In the genomic region with DNA sequence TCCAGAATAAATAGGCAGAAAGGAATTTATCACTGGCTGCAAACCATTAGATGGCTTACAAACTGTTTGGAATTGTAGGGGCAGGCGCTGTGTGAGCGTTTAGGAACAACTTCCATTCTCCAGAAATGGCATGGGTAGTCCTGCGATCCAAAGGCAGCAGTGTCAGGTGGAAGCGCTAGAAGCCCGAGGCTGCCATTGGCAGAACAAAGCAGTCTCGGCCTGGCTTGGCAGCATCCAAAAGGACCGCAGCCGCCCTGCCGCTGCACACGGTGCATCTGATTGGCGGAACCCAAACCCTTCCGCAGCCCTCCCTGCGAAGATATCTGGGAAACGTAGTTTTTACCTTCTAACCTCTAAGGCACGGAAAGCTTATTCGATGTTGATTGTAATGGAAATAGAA, we compare ENCODE assay signal across 8 cellular contexts. TPM values are rescaled to one million over a fixed set of nuclear protein-coding genes. Genes with fewer than 3 reads are reported as not detected.
DNase-seq lines count a peak whose midpoint lies in the region; ATAC-seq and TF ChIP-seq lines count a peak whose summit lies in the region.

No MANE protein-coding gene starts in this region.

- peaks cover 3% of the 10 kb centered on the region for H3K9me3 Mint-ChIP-seq in nephron progenitor cell

- H3K36me3 ChIP-seq in subcutaneous abdominal adipose tissue (ENCODE audit: control insufficient read depth in 5 of 5, insufficient read depth in 5 of 5, low read length in 5 of 5): no peaks in the 10 kb centered on the region

- peaks cover 0 to 5% (median 0%) of the 10 kb centered on the region in 5 donors for H3K27me3 ChIP-seq in subcutaneous abdominal adipose tissue (ENCODE audit: control insufficient read depth in 5 of 5, insufficient read depth in 4 of 5, low read length in 5 of 5)

- H3K36me3 Mint-ChIP-seq in nephron progenitor cell (ENCODE audit: low read depth): no peaks in the 10 kb centered on the region

- ATAC-seq in GM18868 (IDR thresholded peaks at IDR 0.05; ENCODE audit: unreplicated experiment): no peak

- H3K4me1 Mint-ChIP-seq in nephron progenitor cell: peaks cover 16% of the 10 kb centered on the region

- peaks cover 0 to 12% (median 8%) of the 10 kb centered on the region in 5 donors for H3K4me1 ChIP-seq in subcutaneous abdominal adipose tissue (ENCODE audit: control insufficient read depth in 5 of 5, insufficient read depth in 5 of 5, low read length in 5 of 5)

- DNase-seq in CD1c-positive myeloid dendritic cell (ENCODE audit: extremely low spot score): peak; percentile 57
- DNase-seq in H4 (ENCODE audit: low spot score): peak; percentile 36
- DNase-seq in NCI-H69 (lab: John Stamatoyannopoulos, UW): peak; percentile 61
- peak; percentile 58 for DNase-seq in activated naive CD4-positive, alpha-beta T cell treated with Interleukin-2 at 50 U/mL for 16 hours
- DNase-seq in foreskin fibroblast: peak; percentile 65 to 88
- peak; percentile 64 for DNase-seq in nephron progenitor cell

- peak overlapping the region in 3 of 5 donors; percentile 16 to 30 (median 26) for H3K9ac ChIP-seq in subcutaneous abdominal adipose tissue (ENCODE audit: low read length in 5 of 5)

- peak overlapping the region; percentile 2 for H3K27ac ChIP-seq in subcutaneous abdominal adipose tissue (ENCODE audit: low read depth, low read length)

- H3K4me3 Mint-ChIP-seq in nephron progenitor cell: peak overlapping the region; percentile 72

- H3K27me3 Mint-ChIP-seq in nephron progenitor cell (ENCODE audit: low read depth, poor library complexity): peaks cover 13% of the 10 kb centered on the region

- H3K4me3 ChIP-seq in foreskin fibroblast (ENCODE audit: low read depth in 1 of 2, low read length in 2 of 2) (peak overlapping the region; percentile 31 to 54), subcutaneous abdominal adipose tissue (ENCODE audit: low read depth in 1 of 5, low read length in 5 of 5) (peak overlapping the region; percentile 53 to 76 (median 65))

- no peaks in the 10 kb centered on the region for H3K9me3 ChIP-seq in subcutaneous abdominal adipose tissue (ENCODE audit: control insufficient read depth in 5 of 5, low read length in 5 of 5)

- H3K27ac Mint-ChIP-seq in nephron progenitor cell: no peak overlapping the region

- TF ChIP-seq CTCF in foreskin fibroblast (IDR thresholded peaks at IDR 0.05; ENCODE audit: low read depth, low read length) (no peak), nephron progenitor cell (IDR thresholded peaks at IDR 0.05) (no peak)

RNA-seq across cellular contexts. Expression of a gene that starts 23.6 kb away (rescaled TPM):
- 19.7 and 31.8 TPM in 2 replicates for total RNA-seq in H4 (2014; rRNA removed; shearing (Covaris generic))
